8 cellular contexts compared by ENCODE assay signal in the genomic region with DNA sequence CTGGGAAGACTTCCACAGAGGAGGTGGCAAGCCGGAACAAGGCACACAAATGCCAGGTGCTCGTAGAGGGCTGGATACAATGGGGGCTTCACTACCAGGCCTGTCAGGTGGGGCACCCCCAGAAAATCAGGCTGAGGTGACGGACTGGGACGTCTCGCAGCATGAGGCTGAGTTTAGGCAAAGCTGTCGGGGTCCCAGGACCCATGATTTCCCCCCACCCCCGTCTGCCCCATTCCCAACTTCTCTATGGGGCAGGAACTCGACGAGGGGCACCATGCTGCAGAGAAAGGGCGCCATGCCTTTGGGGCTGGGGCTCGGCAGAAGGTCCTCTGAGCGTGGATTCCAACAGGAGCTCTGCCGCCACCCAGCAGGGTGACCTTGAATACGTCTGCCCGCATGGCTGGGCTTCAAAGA.
DNase-seq lines count a peak whose midpoint lies in the region; ATAC-seq and TF ChIP-seq lines count a peak whose summit lies in the region.

No MANE protein-coding gene starts in this region.

- H2AK5ac ChIP-seq in IMR-90 (ENCODE audit: low read depth, low read length), result peak overlapping the region; percentile 28

- no peak overlapping the region for H2BK120ac ChIP-seq in IMR-90 (ENCODE audit: low read depth, low read length)

- no peak overlapping the region for H2AK9ac ChIP-seq in IMR-90 (replicated peaks; ENCODE audit: low read depth, low read length, poor library complexity)

- H3K36me3 ChIP-seq in IMR-90 (ENCODE audit: control insufficient read depth, insufficient read depth, low read length), result no peaks in the 10 kb centered on the region
- H3K36me3 ChIP-seq in naive thymus-derived CD4-positive, alpha-beta T cell (ENCODE audit: control insufficient read depth in 2 of 3, insufficient read depth in 3 of 3, low read length in 3 of 3), result no peaks in the 10 kb centered on the region

- H3K36me3 Mint-ChIP-seq in naive thymus-derived CD4-positive, alpha-beta T cell, result peaks cover 0 to 11% (median 0%) of the 10 kb centered on the region in 5 donors

- H3K23ac ChIP-seq in IMR-90 (ENCODE audit: low read depth, low read length), result no peak overlapping the region; the same call in 1 of the 2 replicates

- H3K9me3 Mint-ChIP-seq in naive thymus-derived CD4-positive, alpha-beta T cell, result peaks cover 0 to 11% (median 3%) of the 10 kb centered on the region in 11 donors

- no peak overlapping the region for H3K56ac ChIP-seq in IMR-90 (ENCODE audit: extremely low read depth, insufficient read depth, low read length)

- H2BK20ac ChIP-seq in IMR-90 (ENCODE audit: low read depth, low read length), result no peak overlapping the region

- no peak overlapping the region for H2BK15ac ChIP-seq in IMR-90 (ENCODE audit: low read depth, low read length)

- H3K4me1 ChIP-seq in IMR-90 (ENCODE audit: control insufficient read depth, insufficient read depth, low read length), result peaks cover 2% of the 10 kb centered on the region; the same call in 1 of the 2 replicates
- peaks cover 0 to 9% of the 10 kb centered on the region in 2 donors for H3K4me1 ChIP-seq in naive thymus-derived CD4-positive, alpha-beta T cell (ENCODE audit: control insufficient read depth in 2 of 2, insufficient read depth in 2 of 2, low read length in 2 of 2)

- no TSS peak for BruUV-seq in IMR-90 (replicated peaks; lab: Mats Ljungman, UMichigan)

- H3K4me3 ChIP-seq in AG04450 (ENCODE audit: low read depth, low read length) (peak overlapping the region; percentile 51), IMR-90 (ENCODE audit: insufficient read depth, low read depth, low read length) (no peak overlapping the region), cardiac fibroblast (replicated peaks in 1 of 2; ENCODE audit: low read depth in 2 of 2, low read length in 2 of 2) (peak overlapping the region; percentile 39 to 52)
- no peak overlapping the region for H3K4me3 ChIP-seq in naive thymus-derived CD4-positive, alpha-beta T cell (ENCODE audit: low read length)

- H2AFZ ChIP-seq in IMR-90 (replicated peaks; ENCODE audit: low read length, poor library complexity), result peak overlapping the region; percentile 84

- no peaks in the 10 kb centered on the region for H3K79me1 ChIP-seq in IMR-90 (ENCODE audit: low read depth in 1 of 2, low read length in 2 of 2)

- peak overlapping the region; percentile 73; the same call in 1 of the 2 replicates for H3K4me2 ChIP-seq in IMR-90 (ENCODE audit: low read depth, low read length)

- WGBS in IMR-90 (ENCODE audit: extremely low coverage in 2 of 2, insufficient read length in 1 of 2), 2 experiments, result 86% methylated on average over 10 of the region's 15 CpGs; no CpG with 5 or more reads in 1 of the 2 experiments

- H3K4ac ChIP-seq in IMR-90 (ENCODE audit: low read depth, low read length), result no peak overlapping the region

- intact Hi-C loops in IMR-90 (cut with micrococcal nuclease), result loop anchor here (5.0 kb wide), 1 partner anchor 247 kb away; no protein-coding TSS in a partner anchor
- intact Hi-C loops in naive thymus-derived CD4-positive, alpha-beta T cell (cut with micrococcal nuclease), result loop anchor here (2.0 kb wide), 1 partner anchor 65 kb away; no protein-coding TSS in a partner anchor

- H3K9me3 ChIP-seq in AG04450 (ENCODE audit: control insufficient read depth, insufficient read depth, low read length), result peaks cover 7% of the 10 kb centered on the region
- peaks cover 5% of the 10 kb centered on the region for H3K9me3 ChIP-seq in IMR-90 (ENCODE audit: control insufficient read depth, insufficient read depth, low read length)
- no peaks in the 10 kb centered on the region for H3K9me3 ChIP-seq in naive thymus-derived CD4-positive, alpha-beta T cell (ENCODE audit: control insufficient read depth in 2 of 3, low read length in 3 of 3)

- ATAC-seq in IMR-90 (ENCODE audit: low read depth), result no peak
- no peak for ATAC-seq in naive thymus-derived CD4-positive, alpha-beta T cell

- TF ChIP-seq POLR2A in IMR-90 (IDR thresholded peaks at IDR 0.05; ENCODE audit: low read depth, low read length), result no peak

- dilution Hi-C loops in IMR-90 (cut with HindIII; ENCODE audit: low sequenced_read_pairs, unreplicated experiment), result no loop called here

- no peak for DNase-seq in AG04450 (ENCODE audit: low read depth, low spot score)
- no peak for DNase-seq in IMR-90
- DNase-seq in cardiac fibroblast (ENCODE audit: low read depth in 2 of 2), result no peak
- no peak for DNase-seq in naive thymus-derived CD4-positive, alpha-beta T cell
- no peak for DNase-seq in KBM-7
- no peak for DNase-seq in NCI-H1694 (lab: John Stamatoyannopoulos, UW)
- DNase-seq in EL, result no peak
- no peak for DNase-seq in NCI-H510A (lab: John Stamatoyannopoulos, UW)

- POLR2A ChIA-PET in AG04450 (lab: Yijun Ruan, JAX), result interaction anchor here (0.9 kb wide), 1 partner anchor 65 kb away, joined by 4 read pairs; no protein-coding TSS in a partner anchor
- POLR2A ChIA-PET in IMR-90 (lab: Charles Lee; ENCODE audit: unreplicated experiment), result no interaction called here
- POLR2A ChIA-PET in naive thymus-derived CD4-positive, alpha-beta T cell (lab: Charles Lee), result no interaction called here

- H3K27me3 ChIP-seq in AG04450 (ENCODE audit: control insufficient read depth, insufficient read depth, low read length) (peaks cover 37% of the 10 kb centered on the region), IMR-90 (ENCODE audit: control insufficient read depth, insufficient read depth, low read length) (peaks cover 24% of the 10 kb centered on the region)
- H3K27me3 ChIP-seq in naive thymus-derived CD4-positive, alpha-beta T cell (ENCODE audit: control insufficient read depth in 2 of 2, insufficient read depth in 2 of 2, low read length in 2 of 2), result no peaks in the 10 kb centered on the region

- H4K8ac ChIP-seq in IMR-90 (ENCODE audit: low read depth in 2 of 2, low read length in 2 of 2), result 0 out of 4 replicates have a peak overlapping the region, but pooled peaks of 1 of the 2 experiments have one; percentile 25

- no peak overlapping the region for H3K9ac ChIP-seq in IMR-90 (ENCODE audit: low read depth, low read length)

- H3K27me3 Mint-ChIP-seq in naive thymus-derived CD4-positive, alpha-beta T cell, result peaks cover 0 to 78% (median 17%) of the 10 kb centered on the region in 5 donors

- H4K5ac ChIP-seq in IMR-90 (ENCODE audit: low read depth, low read length), result no peak overlapping the region

- H4K20me1 ChIP-seq in IMR-90 (ENCODE audit: insufficient read depth, low read length), result no peaks in the 10 kb centered on the region

- H2BK5ac ChIP-seq in IMR-90 (ENCODE audit: low read depth, low read length, poor library complexity, severe bottlenecking), result no peak overlapping the region

- H3K4me1 Mint-ChIP-seq in naive thymus-derived CD4-positive, alpha-beta T cell, result peaks cover 0 to 20% (median 14%) of the 10 kb centered on the region in 7 donors

- peak overlapping the region; percentile 70 to 84 (median 80) for H3K4me3 Mint-ChIP-seq in naive thymus-derived CD4-positive, alpha-beta T cell

- TF ChIP-seq CTCF in AG04450 (IDR thresholded peaks at IDR 0.05; ENCODE audit: low read depth, low read length) (no peak), IMR-90 (conservative IDR thresholded peaks at IDR 0.05; ENCODE audit: low read depth, low read length) (no peak), cardiac fibroblast (IDR thresholded peaks at IDR 0.05; ENCODE audit: low read depth, low read length) (no peak)

- no peak overlapping the region for H3K14ac ChIP-seq in IMR-90 (replicated peaks; ENCODE audit: low read depth, low read length)

- peak overlapping the region in 2 of 9 donors; percentile 72 to 81 for H3K27ac Mint-ChIP-seq in naive thymus-derived CD4-positive, alpha-beta T cell

- CTCF ChIA-PET in AG04450 (lab: Charles Lee) (no interaction called here), IMR-90 (lab: Yijun Ruan, JAX) (no interaction called here)
- CTCF ChIA-PET in naive thymus-derived CD4-positive, alpha-beta T cell (lab: Charles Lee), result no interaction called here

- no peak overlapping the region for H3K18ac ChIP-seq in IMR-90 (ENCODE audit: low read depth, low read length)

- in situ Hi-C loops in IMR-90 (cut with MboI; ENCODE audit: low sequenced_read_pairs), result no loop called here
- in situ Hi-C loops in KBM-7 (cut with MboI; ENCODE audit: low pct_unique_long_range_greater_than_20kb, low sequenced_read_pairs), result no loop called here

- peak overlapping the region; percentile 14; the same call in 1 of the 2 replicates for H4K91ac ChIP-seq in IMR-90 (ENCODE audit: insufficient read depth, low read depth, low read length)

- H3K27ac ChIP-seq in AG04450 (ENCODE audit: low read depth, low read length) (no peak overlapping the region), IMR-90 (ENCODE audit: insufficient read depth, low read length) (no peak overlapping the region; the same call in 1 of the 2 replicates)
- H3K27ac ChIP-seq in naive thymus-derived CD4-positive, alpha-beta T cell (ENCODE audit: low read depth, low read length), result no peak overlapping the region

- TF ChIP-seq RAD21 in IMR-90 (IDR thresholded peaks at IDR 0.05; ENCODE audit: low read length), result no peak

- no peaks in the 10 kb centered on the region for H3K9me1 ChIP-seq in IMR-90 (ENCODE audit: insufficient read depth, low read length)

TF ChIP-seq in IMR-90, 13 proteins besides CTCF, POLR2A, EP300 and RAD21:
- TF ChIP-seq NFE2L2 (IDR thresholded peaks at IDR 0.05; ENCODE audit: low read depth, low read length), result no peak
- TF ChIP-seq BHLHE40 (IDR thresholded peaks at IDR 0.05; ENCODE audit: low read depth, low read length), result no peak
- no peak for TF ChIP-seq SMC3 (IDR thresholded peaks at IDR 0.05; ENCODE audit: low read depth, low read length)
- TF ChIP-seq, protein P1, sequence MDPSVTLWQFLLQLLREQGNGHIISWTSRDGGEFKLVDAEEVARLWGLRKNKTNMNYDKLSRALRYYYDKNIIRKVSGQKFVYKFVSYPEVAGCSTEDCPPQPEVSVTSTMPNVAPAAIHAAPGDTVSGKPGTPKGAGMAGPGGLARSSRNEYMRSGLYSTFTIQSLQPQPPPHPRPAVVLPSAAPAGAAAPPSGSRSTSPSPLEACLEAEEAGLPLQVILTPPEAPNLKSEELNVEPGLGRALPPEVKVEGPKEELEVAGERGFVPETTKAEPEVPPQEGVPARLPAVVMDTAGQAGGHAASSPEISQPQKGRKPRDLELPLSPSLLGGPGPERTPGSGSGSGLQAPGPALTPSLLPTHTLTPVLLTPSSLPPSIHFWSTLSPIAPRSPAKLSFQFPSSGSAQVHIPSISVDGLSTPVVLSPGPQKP (IDR thresholded peaks at IDR 0.05; ENCODE audit: borderline replicate concordance, low read depth, low read length), result no peak
- no peak for TF ChIP-seq MXI1 (IDR thresholded peaks at IDR 0.05; ENCODE audit: borderline replicate concordance, low read depth, low read length)

Comparison
In these comparisons a context has a peak if more than half of its experiments do, and no peak if none do; other contexts are left out.
1. H3K4me3 ChIP-seq: peak in AG04450 (single experiment) and cardiac fibroblast (2 of 2); none in IMR-90 (single experiment) and naive thymus-derived CD4-positive, alpha-beta T cell (single experiment).